ENCODE assay signal across 22 cellular contexts in genomic region chr4:178778500-178778899, GRCh38.
"Had no signal": no experiment of that assay in that cellular context is flagged by ENCODE, and none has a peak within 500 bp of the region (broad histone marks: within the 10 kb centered on the region; RNA-seq: fewer than 3 reads in every experiment).

No MANE protein-coding gene starts in this region.

- H3K9me3 ChIP-seq: lower lobe of right lung, prostate gland, right atrium auricular region, sigmoid colon, stomach, thyroid gland had no signal

- H3K36me3 ChIP-seq: lower lobe of right lung, prostate gland, right atrium auricular region, sigmoid colon, stomach, thyroid gland had no signal

- ATAC-seq: left colon; left ventricle myocardium superior; lower lobe of right lung; naive thymus-derived CD8-positive, alpha-beta T cell; stimulated activated effector memory CD8-positive, alpha-beta T cell treated with anti-CD3 and anti-CD28 coated beads, Interleukin-12 subunit alpha, Interleukin-12 subunit beta, amount 100 ng/mL, for 72 hours had no signal

- H3K27ac ChIP-seq: dorsolateral prefrontal cortex, lower lobe of right lung, prostate gland, right atrium auricular region, sigmoid colon, stomach, thyroid gland had no signal

- H3K4me1 ChIP-seq: lower lobe of right lung, prostate gland, right atrium auricular region, sigmoid colon, stomach, thyroid gland had no signal

- H3K27me3 ChIP-seq: dorsolateral prefrontal cortex, right atrium auricular region, sigmoid colon, stomach, thyroid gland had no signal

- H3K4me3 ChIP-seq: dorsolateral prefrontal cortex, lower lobe of right lung, prostate gland, right atrium auricular region, sigmoid colon, stomach, thyroid gland had no signal

- DNase-seq: dorsolateral prefrontal cortex; effector CD4-positive, alpha-beta T cell; hypothalamus; immature natural killer cell; islet precursor cell; kidney glomerular epithelial cell; left colon; left ventricle myocardium superior; lower lobe of right lung; naive thymus-derived CD8-positive, alpha-beta T cell; nephron progenitor cell; nucleus accumbens; sigmoid colon; stimulated activated CD4-positive, alpha-beta T cell treated with anti-CD3 and anti-CD28 coated beads, Interleukin-2, amount 100 ng/mL, for 24 hours; stimulated activated CD4-positive, alpha-beta T cell treated with anti-CD3 and anti-CD28 coated beads, Interleukin-4, amount 100 ng/mL, for 24 hours; stimulated activated naive CD4-positive, alpha-beta T cell treated with Interleukin-2 at 50 U/mL for 16 hours; stomach; thyroid gland; trophoblast cell had no signal
